8 cellular contexts compared by ENCODE assay signal in the genomic region with DNA sequence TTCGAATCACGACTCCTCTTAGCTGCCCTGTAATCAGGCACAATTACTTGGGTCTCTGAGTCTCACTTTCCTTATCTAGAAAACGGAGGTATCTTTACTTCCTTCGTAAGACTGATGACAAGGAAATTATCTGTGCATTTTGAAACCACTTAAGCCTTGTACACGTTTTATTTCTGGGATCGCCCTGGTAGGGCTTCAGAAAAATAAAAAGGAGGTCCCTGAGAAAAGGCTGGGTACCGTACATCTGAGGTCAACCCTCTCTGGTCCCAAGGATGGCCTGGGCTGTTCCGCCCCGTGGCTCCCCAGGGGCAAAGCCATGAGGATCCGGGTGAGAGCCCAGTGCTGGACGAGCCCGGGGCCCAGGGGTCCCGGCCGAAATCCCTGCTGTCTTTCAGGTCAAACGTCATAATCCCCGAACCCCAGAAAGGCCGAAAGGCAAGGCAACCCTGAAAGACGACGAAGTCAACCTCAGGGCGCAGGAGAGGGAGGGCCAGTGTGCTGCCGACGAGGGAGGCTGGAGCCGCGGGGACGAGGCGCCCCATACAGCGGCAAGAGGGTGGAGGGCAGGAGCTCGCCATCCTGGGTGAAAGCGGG. TPM values are rescaled to one million over a fixed set of nuclear protein-coding genes. Genes with fewer than 3 reads are reported as not detected.
DNase-seq lines count a peak whose midpoint lies in the region; ATAC-seq and TF ChIP-seq lines count a peak whose summit lies in the region.

No MANE protein-coding gene starts in this region.

- POLR2A ChIA-PET in CD8-positive, alpha-beta memory T cell (lab: Charles Lee), result interaction anchor here (0.6 to 4.8 kb wide), 14 partner anchors 10 to 304 kb away, joined by 3 to 72 read pairs (median 6); a partner anchor contains a TSS
- POLR2A ChIA-PET in activated CD4-positive, alpha-beta memory T cell treated with anti-CD3 and anti-CD28 coated beads for 36 hours (lab: Charles Lee), result interaction anchor here (0.5 to 4.1 kb wide), 22 partner anchors 10 to 694 kb away, joined by 3 to 44 read pairs (median 6); a partner anchor contains a TSS

- H3K4me3 Mint-ChIP-seq in CD8-positive, alpha-beta memory T cell, result peak overlapping the region; percentile 90 to 100 (median 97)
- H3K4me3 Mint-ChIP-seq in activated CD4-positive, alpha-beta memory T cell treated with anti-CD3 and anti-CD28 coated beads for 36 hours, result peak overlapping the region; percentile 86
- H3K4me3 Mint-ChIP-seq in stimulated activated memory B cell treated with anti-CD40 and anti-IgM and Interleukin-4, amounts not matched to agents 10 μg/mL and 1 μg/mL and 100 μg/mL, for 72 hours, result peak overlapping the region; percentile 96

- peak; percentile 35 for ATAC-seq in stimulated activated memory B cell treated with anti-CD40 and anti-IgM and Interleukin-4, amounts not matched to agents 10 μg/mL and 1 μg/mL and 100 μg/mL, for 72 hours

- H3K9me2 ChIP-seq in hepatocyte (replicated peaks; ENCODE audit: insufficient read depth), result no peaks in the 10 kb centered on the region

- peaks cover 7 to 40% (median 13%) of the 10 kb centered on the region in 3 donors for H3K36me3 Mint-ChIP-seq in CD8-positive, alpha-beta memory T cell
- H3K36me3 Mint-ChIP-seq in activated CD4-positive, alpha-beta memory T cell treated with anti-CD3 and anti-CD28 coated beads for 36 hours, result peaks cover 41% of the 10 kb centered on the region
- peaks cover 33% of the 10 kb centered on the region for H3K36me3 Mint-ChIP-seq in stimulated activated memory B cell treated with anti-CD40 and anti-IgM and Interleukin-4, amounts not matched to agents 10 μg/mL and 1 μg/mL and 100 μg/mL, for 72 hours

- H3K27me3 Mint-ChIP-seq in CD8-positive, alpha-beta memory T cell, result peaks cover 0 to 8% of the 10 kb centered on the region in 2 donors
- H3K27me3 Mint-ChIP-seq in activated CD4-positive, alpha-beta memory T cell treated with anti-CD3 and anti-CD28 coated beads for 36 hours, result peaks cover 4% of the 10 kb centered on the region
- H3K27me3 Mint-ChIP-seq in stimulated activated memory B cell treated with anti-CD40 and anti-IgM and Interleukin-4, amounts not matched to agents 10 μg/mL and 1 μg/mL and 100 μg/mL, for 72 hours, result no peaks in the 10 kb centered on the region

- no peaks in the 10 kb centered on the region for H3K27me3 ChIP-seq in CD8-positive, alpha-beta memory T cell (ENCODE audit: insufficient read depth, low read length, poor library complexity, severe bottlenecking)
- H3K27me3 ChIP-seq in hepatocyte, result no peaks in the 10 kb centered on the region

- CTCF ChIA-PET in CD8-positive, alpha-beta memory T cell (lab: Charles Lee), result interaction anchor here (1.1 to 5.6 kb wide), 5 partner anchors 13 to 83 kb away, joined by 3 to 44 read pairs (median 4); no protein-coding TSS in a partner anchor
- CTCF ChIA-PET in activated CD4-positive, alpha-beta memory T cell treated with anti-CD3 and anti-CD28 coated beads for 36 hours (lab: Charles Lee), result interaction anchor here (0.6 to 2.1 kb wide), 3 partner anchors 19 to 689 kb away, joined by 3 to 14 read pairs (median 4); no protein-coding TSS in a partner anchor

- peaks cover 25% of the 10 kb centered on the region for H3K36me3 ChIP-seq in CD8-positive, alpha-beta memory T cell (ENCODE audit: insufficient read depth, low read length)
- no peaks in the 10 kb centered on the region for H3K36me3 ChIP-seq in hepatocyte (replicated peaks; ENCODE audit: insufficient read depth, low read depth)

- no peaks in the 10 kb centered on the region for H3K9me3 ChIP-seq in CD8-positive, alpha-beta memory T cell (ENCODE audit: low read length)
- no peaks in the 10 kb centered on the region for H3K9me3 ChIP-seq in hepatocyte (ENCODE audit: low read depth)

- intact Hi-C loops in activated CD4-positive, alpha-beta memory T cell treated with anti-CD3 and anti-CD28 coated beads for 36 hours (cut with micrococcal nuclease), result loop anchor here (1.0 to 5.0 kb wide), 3 partner anchors 37 to 698 kb away; no protein-coding TSS in a partner anchor

- H3K4me3 ChIP-seq in CD8-positive, alpha-beta memory T cell (ENCODE audit: low read length), result peak overlapping the region; percentile 85
- H3K4me3 ChIP-seq in HFF-Myc (replicated peaks; ENCODE audit: low read depth, low read length) (peak overlapping the region; percentile 86), hepatocyte (peak overlapping the region; percentile 59)

- H3K4me1 Mint-ChIP-seq in CD8-positive, alpha-beta memory T cell, result peaks cover 48 to 65% (median 52%) of the 10 kb centered on the region in 3 donors
- H3K4me1 Mint-ChIP-seq in activated CD4-positive, alpha-beta memory T cell treated with anti-CD3 and anti-CD28 coated beads for 36 hours (ENCODE audit: low read depth), result peaks cover 40% of the 10 kb centered on the region
- H3K4me1 Mint-ChIP-seq in stimulated activated memory B cell treated with anti-CD40 and anti-IgM and Interleukin-4, amounts not matched to agents 10 μg/mL and 1 μg/mL and 100 μg/mL, for 72 hours, result peaks cover 56% of the 10 kb centered on the region

- peak overlapping the region; percentile 96 for H3K27ac ChIP-seq in CD8-positive, alpha-beta memory T cell (ENCODE audit: low read depth, low read length)
- peak overlapping the region; percentile 94 for H3K27ac ChIP-seq in hepatocyte

- H3K9me3 Mint-ChIP-seq in CD8-positive, alpha-beta memory T cell, result peaks cover 0 to 3% (median 0%) of the 10 kb centered on the region in 5 donors
- no peaks in the 10 kb centered on the region for H3K9me3 Mint-ChIP-seq in activated CD4-positive, alpha-beta memory T cell treated with anti-CD3 and anti-CD28 coated beads for 36 hours
- no peaks in the 10 kb centered on the region for H3K9me3 Mint-ChIP-seq in stimulated activated memory B cell treated with anti-CD40 and anti-IgM and Interleukin-4, amounts not matched to agents 10 μg/mL and 1 μg/mL and 100 μg/mL, for 72 hours

- H2AFZ ChIP-seq in hepatocyte, result peak overlapping the region; percentile 31

- H3K4me2 ChIP-seq in hepatocyte, result peak overlapping the region; percentile 80

- H3K79me2 ChIP-seq in hepatocyte, result peaks cover 41% of the 10 kb centered on the region

- DNase-seq in CD8-positive, alpha-beta memory T cell, result no peak
- no peak for DNase-seq in HFF-Myc (ENCODE audit: extremely low read depth, low read depth)
- DNase-seq in activated CD4-positive, alpha-beta memory T cell treated with anti-CD3 and anti-CD28 coated beads for 36 hours, result no peak
- DNase-seq in hepatocyte (ENCODE audit: low spot score), result no peak
- no peak for DNase-seq in NCI-H69 (lab: John Stamatoyannopoulos, UW)
- no peak for DNase-seq in SIG-M5 treated with dmso at 0.1 percent for 504 hours (lab: John Stamatoyannopoulos, UW; ENCODE audit: unreplicated experiment)
- DNase-seq in NCI-H446 treated with DMSO at 0.1 percent for 48 hours (lab: John Stamatoyannopoulos, UW), result no peak

- peak overlapping the region; percentile 69 to 100 (median 96) for H3K27ac Mint-ChIP-seq in CD8-positive, alpha-beta memory T cell
- H3K27ac Mint-ChIP-seq in activated CD4-positive, alpha-beta memory T cell treated with anti-CD3 and anti-CD28 coated beads for 36 hours, result peak overlapping the region; percentile 99
- peak overlapping the region; percentile 100 for H3K27ac Mint-ChIP-seq in stimulated activated memory B cell treated with anti-CD40 and anti-IgM and Interleukin-4, amounts not matched to agents 10 μg/mL and 1 μg/mL and 100 μg/mL, for 72 hours

- peaks cover 58% of the 10 kb centered on the region for H3K4me1 ChIP-seq in CD8-positive, alpha-beta memory T cell (ENCODE audit: insufficient read depth, low read length)
- H3K4me1 ChIP-seq in hepatocyte (ENCODE audit: insufficient read depth), result peaks cover 18% of the 10 kb centered on the region

- WGBS in hepatocyte (ENCODE audit: low lambda C conversion rate, missing lambda C conversion rate), result 8% methylated on average over 24 of the region's 29 CpGs

- peaks cover 36% of the 10 kb centered on the region for H4K20me1 ChIP-seq in hepatocyte (ENCODE audit: insufficient read depth, poor library complexity, severe bottlenecking)

- no peak for TF ChIP-seq CTCF in HFF-Myc (IDR thresholded peaks at IDR 0.05; ENCODE audit: low read depth, low read length, missing control alignments)
- TF ChIP-seq CTCF in hepatocyte (IDR thresholded peaks at IDR 0.05; ENCODE audit: poor library complexity), result no peak

RNA-seq across cellular contexts. Expression of a gene that starts 0.7 kb away (rescaled TPM):
- total RNA-seq in CD8-positive, alpha-beta memory T cell, result 100 to 1,000 TPM; 621 to 671 TPM
- 163 TPM for polyA plus RNA-seq in CD8-positive, alpha-beta memory T cell
- total RNA-seq in activated CD4-positive, alpha-beta memory T cell treated with anti-CD3 and anti-CD28 coated beads for 36 hours, result 100 to 1,000 TPM; 459 to 489 TPM
- 39.7 and 47.4 TPM in 2 replicates for total RNA-seq in hepatocyte
- polyA plus RNA-seq in hepatocyte, result 327 and 345 TPM in 2 replicates

RNA-seq across cellular contexts. Expression of a gene that starts 23.3 kb away (rescaled TPM):
- 1 to 10 TPM; 4.5 to 5.9 TPM for total RNA-seq in CD8-positive, alpha-beta memory T cell
- polyA plus RNA-seq in CD8-positive, alpha-beta memory T cell, result 77.8 TPM
- total RNA-seq in activated CD4-positive, alpha-beta memory T cell treated with anti-CD3 and anti-CD28 coated beads for 36 hours, result 10 to 100 TPM; 13.6 to 14.6 TPM
- 9.4 and 15.1 TPM in 2 replicates for total RNA-seq in hepatocyte
- 13.8 and 16.1 TPM in 2 replicates for polyA plus RNA-seq in hepatocyte

RNA-seq across cellular contexts. Expression of a gene that starts 29.4 kb away (rescaled TPM):
- under 1 TPM; 0.44 to 0.61 TPM for total RNA-seq in CD8-positive, alpha-beta memory T cell
- polyA plus RNA-seq in CD8-positive, alpha-beta memory T cell, result 3.1 TPM
- total RNA-seq in activated CD4-positive, alpha-beta memory T cell treated with anti-CD3 and anti-CD28 coated beads for 36 hours, result under 1 TPM in 1 of 2 experiments, not detected in 1; 0.24 TPM
- 0.63 and 2.9 TPM in 2 replicates for total RNA-seq in hepatocyte
- polyA plus RNA-seq in hepatocyte, result 1.4 and 2.1 TPM in 2 replicates

RNA-seq across cellular contexts. Expression of a gene that starts 34.7 kb away (rescaled TPM):
- total RNA-seq in CD8-positive, alpha-beta memory T cell, result not detected
- not detected for polyA plus RNA-seq in CD8-positive, alpha-beta memory T cell
- not detected for total RNA-seq in activated CD4-positive, alpha-beta memory T cell treated with anti-CD3 and anti-CD28 coated beads for 36 hours
- total RNA-seq in hepatocyte, result 0.04 TPM in 1 of 2 replicates, not detected in the other
- not detected in 2 replicates for polyA plus RNA-seq in hepatocyte

RNA-seq across cellular contexts. Expression of a gene that starts 37.7 kb away (rescaled TPM):
- total RNA-seq in CD8-positive, alpha-beta memory T cell, result not detected
- polyA plus RNA-seq in CD8-positive, alpha-beta memory T cell, result not detected
- not detected for total RNA-seq in activated CD4-positive, alpha-beta memory T cell treated with anti-CD3 and anti-CD28 coated beads for 36 hours
- not detected in 2 replicates for total RNA-seq in hepatocyte
- not detected in 2 replicates for polyA plus RNA-seq in hepatocyte
